ENCODE assay signal across 1 cellular context in the genomic region with DNA sequence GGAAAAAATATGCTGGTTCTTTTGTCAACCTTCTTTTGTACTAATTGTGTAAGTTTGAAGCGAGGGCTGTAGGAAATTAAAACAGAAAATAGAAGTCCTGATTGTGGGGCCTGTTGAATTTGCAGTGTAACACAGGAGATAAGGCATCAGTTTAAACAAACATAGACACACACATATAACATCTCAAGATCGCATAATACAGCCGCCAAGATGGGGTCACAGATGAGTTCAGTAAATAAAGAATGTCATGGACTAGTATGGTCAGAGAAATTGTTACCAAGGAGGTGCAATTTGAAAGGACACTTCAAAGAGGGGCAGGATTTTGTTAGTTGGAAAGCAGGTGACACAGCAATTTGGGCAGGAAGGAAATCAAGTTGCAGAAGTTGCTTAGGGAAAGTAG.
TF ChIP-seq lines count a peak whose summit lies in the region.

No MANE protein-coding gene starts in this region.

TF ChIP-seq in HepG2, 621 proteins besides CTCF, POLR2A, EP300 and RAD21 (continued from another document):
- TF ChIP-seq, protein P1, sequence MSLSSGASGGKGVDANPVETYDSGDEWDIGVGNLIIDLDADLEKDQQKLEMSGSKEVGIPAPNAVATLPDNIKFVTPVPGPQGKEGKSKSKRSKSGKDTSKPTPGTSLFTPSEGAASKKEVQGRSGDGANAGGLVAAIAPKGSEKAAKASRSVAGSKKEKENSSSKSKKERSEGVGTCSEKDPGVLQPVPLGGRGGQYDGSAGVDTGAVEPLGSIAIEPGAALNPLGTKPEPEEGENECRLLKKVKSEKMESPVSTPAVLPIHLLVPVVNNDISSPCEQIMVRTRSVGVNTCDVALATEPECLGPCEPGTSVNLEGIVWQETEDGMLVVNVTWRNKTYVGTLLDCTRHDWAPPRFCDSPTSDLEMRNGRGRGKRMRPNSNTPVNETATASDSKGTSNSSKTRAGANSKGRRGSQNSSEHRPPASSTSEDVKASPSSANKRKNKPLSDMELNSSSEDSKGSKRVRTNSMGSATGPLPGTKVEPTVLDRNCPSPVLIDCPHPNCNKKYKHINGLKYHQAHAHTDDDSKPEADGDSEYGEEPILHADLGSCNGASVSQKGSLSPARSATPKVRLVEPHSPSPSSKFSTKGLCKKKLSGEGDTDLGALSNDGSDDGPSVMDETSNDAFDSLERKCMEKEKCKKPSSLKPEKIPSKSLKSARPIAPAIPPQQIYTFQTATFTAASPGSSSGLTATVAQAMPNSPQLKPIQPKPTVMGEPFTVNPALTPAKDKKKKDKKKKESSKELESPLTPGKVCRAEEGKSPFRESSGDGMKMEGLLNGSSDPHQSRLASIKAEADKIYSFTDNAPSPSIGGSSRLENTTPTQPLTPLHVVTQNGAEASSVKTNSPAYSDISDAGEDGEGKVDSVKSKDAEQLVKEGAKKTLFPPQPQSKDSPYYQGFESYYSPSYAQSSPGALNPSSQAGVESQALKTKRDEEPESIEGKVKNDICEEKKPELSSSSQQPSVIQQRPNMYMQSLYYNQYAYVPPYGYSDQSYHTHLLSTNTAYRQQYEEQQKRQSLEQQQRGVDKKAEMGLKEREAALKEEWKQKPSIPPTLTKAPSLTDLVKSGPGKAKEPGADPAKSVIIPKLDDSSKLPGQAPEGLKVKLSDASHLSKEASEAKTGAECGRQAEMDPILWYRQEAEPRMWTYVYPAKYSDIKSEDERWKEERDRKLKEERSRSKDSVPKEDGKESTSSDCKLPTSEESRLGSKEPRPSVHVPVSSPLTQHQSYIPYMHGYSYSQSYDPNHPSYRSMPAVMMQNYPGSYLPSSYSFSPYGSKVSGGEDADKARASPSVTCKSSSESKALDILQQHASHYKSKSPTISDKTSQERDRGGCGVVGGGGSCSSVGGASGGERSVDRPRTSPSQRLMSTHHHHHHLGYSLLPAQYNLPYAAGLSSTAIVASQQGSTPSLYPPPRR (CRISPR knock-in tag; IDR thresholded peaks at IDR 0.05; ENCODE audit: borderline replicate concordance) = no peak
- no peak for TF ChIP-seq FUBP1 (CRISPR knock-in tag; IDR thresholded peaks at IDR 0.05; ENCODE audit: borderline replicate concordance)
- no peak for TF ChIP-seq ZBTB46 (CRISPR knock-in tag; IDR thresholded peaks at IDR 0.05; ENCODE audit: borderline replicate concordance)
- no peak for TF ChIP-seq CENPX (CRISPR knock-in tag; IDR thresholded peaks at IDR 0.05)
- TF ChIP-seq ZNF496 (CRISPR knock-in tag; IDR thresholded peaks at IDR 0.05; ENCODE audit: insufficient replicate concordance) = no peak
- TF ChIP-seq, protein P2, sequence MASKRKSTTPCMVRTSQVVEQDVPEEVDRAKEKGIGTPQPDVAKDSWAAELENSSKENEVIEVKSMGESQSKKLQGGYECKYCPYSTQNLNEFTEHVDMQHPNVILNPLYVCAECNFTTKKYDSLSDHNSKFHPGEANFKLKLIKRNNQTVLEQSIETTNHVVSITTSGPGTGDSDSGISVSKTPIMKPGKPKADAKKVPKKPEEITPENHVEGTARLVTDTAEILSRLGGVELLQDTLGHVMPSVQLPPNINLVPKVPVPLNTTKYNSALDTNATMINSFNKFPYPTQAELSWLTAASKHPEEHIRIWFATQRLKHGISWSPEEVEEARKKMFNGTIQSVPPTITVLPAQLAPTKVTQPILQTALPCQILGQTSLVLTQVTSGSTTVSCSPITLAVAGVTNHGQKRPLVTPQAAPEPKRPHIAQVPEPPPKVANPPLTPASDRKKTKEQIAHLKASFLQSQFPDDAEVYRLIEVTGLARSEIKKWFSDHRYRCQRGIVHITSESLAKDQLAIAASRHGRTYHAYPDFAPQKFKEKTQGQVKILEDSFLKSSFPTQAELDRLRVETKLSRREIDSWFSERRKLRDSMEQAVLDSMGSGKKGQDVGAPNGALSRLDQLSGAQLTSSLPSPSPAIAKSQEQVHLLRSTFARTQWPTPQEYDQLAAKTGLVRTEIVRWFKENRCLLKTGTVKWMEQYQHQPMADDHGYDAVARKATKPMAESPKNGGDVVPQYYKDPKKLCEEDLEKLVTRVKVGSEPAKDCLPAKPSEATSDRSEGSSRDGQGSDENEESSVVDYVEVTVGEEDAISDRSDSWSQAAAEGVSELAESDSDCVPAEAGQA (IDR thresholded peaks at IDR 0.05; ENCODE audit: low read depth) = no peak
- TF ChIP-seq, protein P2 (CRISPR knock-in tag; IDR thresholded peaks at IDR 0.05; ENCODE audit: borderline replicate concordance) = no peak
- TF ChIP-seq ZNF30 (CRISPR knock-in tag; IDR thresholded peaks at IDR 0.05) = no peak
- no peak for TF ChIP-seq ZNF879 (CRISPR knock-in tag; IDR thresholded peaks at IDR 0.05)
- TF ChIP-seq ZNF260 (CRISPR knock-in tag; IDR thresholded peaks at IDR 0.05; ENCODE audit: borderline replicate concordance, low read depth) = no peak
- no peak for TF ChIP-seq ZNF33B (CRISPR knock-in tag; IDR thresholded peaks at IDR 0.05)
- TF ChIP-seq, protein P3, sequence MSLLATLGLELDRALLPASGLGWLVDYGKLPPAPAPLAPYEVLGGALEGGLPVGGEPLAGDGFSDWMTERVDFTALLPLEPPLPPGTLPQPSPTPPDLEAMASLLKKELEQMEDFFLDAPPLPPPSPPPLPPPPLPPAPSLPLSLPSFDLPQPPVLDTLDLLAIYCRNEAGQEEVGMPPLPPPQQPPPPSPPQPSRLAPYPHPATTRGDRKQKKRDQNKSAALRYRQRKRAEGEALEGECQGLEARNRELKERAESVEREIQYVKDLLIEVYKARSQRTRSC (CRISPR knock-in tag; IDR thresholded peaks at IDR 0.05; ENCODE audit: low read depth) = no peak
- no peak for TF ChIP-seq ARHGAP35 (CRISPR knock-in tag; IDR thresholded peaks at IDR 0.05; ENCODE audit: borderline replicate concordance)
- no peak for TF ChIP-seq HES4 (CRISPR knock-in tag; IDR thresholded peaks at IDR 0.05; ENCODE audit: borderline replicate concordance)
- TF ChIP-seq, protein P4, sequence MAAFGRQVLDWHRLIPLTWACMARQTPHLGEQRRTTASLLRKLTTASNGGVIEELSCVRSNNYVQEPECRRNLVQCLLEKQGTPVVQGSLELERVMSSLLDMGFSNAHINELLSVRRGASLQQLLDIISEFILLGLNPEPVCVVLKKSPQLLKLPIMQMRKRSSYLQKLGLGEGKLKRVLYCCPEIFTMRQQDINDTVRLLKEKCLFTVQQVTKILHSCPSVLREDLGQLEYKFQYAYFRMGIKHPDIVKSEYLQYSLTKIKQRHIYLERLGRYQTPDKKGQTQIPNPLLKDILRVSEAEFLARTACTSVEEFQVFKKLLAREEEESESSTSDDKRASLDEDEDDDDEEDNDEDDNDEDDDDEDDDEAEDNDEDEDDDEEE (CRISPR knock-in tag; IDR thresholded peaks at IDR 0.05) = no peak
- TF ChIP-seq ZNF24 (IDR thresholded peaks at IDR 0.05) = no peak
TF ChIP-seq in HepG2: peak in this region for 0.
